8 cellular contexts compared by ENCODE assay signal in genomic region chr4:3372933-3373465, GRCh38.
DNase-seq lines count a peak whose midpoint lies in the region; ATAC-seq and TF ChIP-seq lines count a peak whose summit lies in the region.

No MANE protein-coding gene starts in this region.

- TF ChIP-seq CTCF in CD4-positive, alpha-beta T cell (IDR thresholded peaks at IDR 0.05) = no peak

- H3K9me3 Mint-ChIP-seq in CD4-positive, alpha-beta T cell = no peaks in the 10 kb centered on the region
- no peaks in the 10 kb centered on the region for H3K9me3 Mint-ChIP-seq in activated T-helper 17 cell treated with anti-CD3 and anti-CD28 coated beads, Interleukin-2, amount 50 U/mL, for 72 hours
- H3K9me3 Mint-ChIP-seq in memory B cell = no peaks in the 10 kb centered on the region

- peak overlapping the region; percentile 42 for H3K27ac Mint-ChIP-seq in CD4-positive, alpha-beta T cell
- no peak overlapping the region for H3K27ac Mint-ChIP-seq in activated T-helper 17 cell treated with anti-CD3 and anti-CD28 coated beads, Interleukin-2, amount 50 U/mL, for 72 hours
- peak overlapping the region; percentile 25 for H3K27ac Mint-ChIP-seq in memory B cell

- no peak overlapping the region for H3K27ac ChIP-seq in CD4-positive, alpha-beta T cell (ENCODE audit: low read depth, low read length)

- peaks cover 11% of the 10 kb centered on the region for H3K27me3 Mint-ChIP-seq in CD4-positive, alpha-beta T cell
- peaks cover 20% of the 10 kb centered on the region for H3K27me3 Mint-ChIP-seq in activated T-helper 17 cell treated with anti-CD3 and anti-CD28 coated beads, Interleukin-2, amount 50 U/mL, for 72 hours
- H3K27me3 Mint-ChIP-seq in memory B cell = peaks cover 4% of the 10 kb centered on the region

- H3K4me1 Mint-ChIP-seq in CD4-positive, alpha-beta T cell (ENCODE audit: low read depth) = peaks cover 60% of the 10 kb centered on the region
- H3K4me1 Mint-ChIP-seq in activated T-helper 17 cell treated with anti-CD3 and anti-CD28 coated beads, Interleukin-2, amount 50 U/mL, for 72 hours = peaks cover 20% of the 10 kb centered on the region
- H3K4me1 Mint-ChIP-seq in memory B cell = peaks cover 19% of the 10 kb centered on the region

- peaks cover 11% of the 10 kb centered on the region for H3K36me3 Mint-ChIP-seq in CD4-positive, alpha-beta T cell (ENCODE audit: low read depth)
- H3K36me3 Mint-ChIP-seq in activated T-helper 17 cell treated with anti-CD3 and anti-CD28 coated beads, Interleukin-2, amount 50 U/mL, for 72 hours (ENCODE audit: low read depth) = no peaks in the 10 kb centered on the region
- no peaks in the 10 kb centered on the region for H3K36me3 Mint-ChIP-seq in memory B cell

- H3K4me3 Mint-ChIP-seq in CD4-positive, alpha-beta T cell = peak overlapping the region; percentile 42
- peak overlapping the region; percentile 32 for H3K4me3 Mint-ChIP-seq in activated T-helper 17 cell treated with anti-CD3 and anti-CD28 coated beads, Interleukin-2, amount 50 U/mL, for 72 hours
- peak overlapping the region; percentile 69 for H3K4me3 Mint-ChIP-seq in memory B cell

- H3K9me3 ChIP-seq in CD4-positive, alpha-beta T cell (ENCODE audit: control insufficient read depth, low read length) = no peaks in the 10 kb centered on the region

- intact Hi-C loops in CD4-positive, alpha-beta T cell (cut with DNase I, micrococcal nuclease) = no loop called here

- DNase-seq in CD4-positive, alpha-beta T cell = no peak
- DNase-seq in memory B cell (ENCODE audit: low spot score in 2 of 2) (peak; percentile 56 to 75), NCI-H1105 (lab: John Stamatoyannopoulos, UW) (no peak)

- CTCF ChIA-PET in CD4-positive, alpha-beta T cell (lab: Charles Lee) = no interaction called here

- POLR2A ChIA-PET in CD4-positive, alpha-beta T cell (lab: Charles Lee) = no interaction called here

- ATAC-seq in CD4-positive, alpha-beta T cell (ENCODE audit: poor library complexity) = peak; percentile 33
- ATAC-seq in HG03025 (IDR thresholded peaks at IDR 0.05; ENCODE audit: low FRiP score, unreplicated experiment) = peak; percentile 45
- ATAC-seq in activated T-helper 17 cell treated with anti-CD3 and anti-CD28 coated beads, Interleukin-2, amount 50 U/mL, for 72 hours (replicated peaks) = peak; percentile 43
- peak; percentile 94 for ATAC-seq in memory B cell (ENCODE audit: low read depth)
- no peak for ATAC-seq in HG03520 (IDR thresholded peaks at IDR 0.05; ENCODE audit: unreplicated experiment)
- ATAC-seq in GM18498 (IDR thresholded peaks at IDR 0.05; ENCODE audit: unreplicated experiment) = no peak
- no peak for ATAC-seq in GM19467 (IDR thresholded peaks at IDR 0.05; ENCODE audit: unreplicated experiment)

- H3K27me3 ChIP-seq in CD4-positive, alpha-beta T cell (ENCODE audit: control insufficient read depth, insufficient read depth, low read length) = no peaks in the 10 kb centered on the region

Comparison
In these comparisons a context has a peak if more than half of its experiments do, and no peak if none do; other contexts are left out.
1. ATAC-seq: peak in CD4-positive, alpha-beta T cell (single experiment), HG03025 (single experiment), activated T-helper 17 cell treated with anti-CD3 and anti-CD28 coated beads, Interleukin-2, amount 50 U/mL, for 72 hours (single experiment) and memory B cell (single experiment); none in HG03520 (single experiment), GM18498 (single experiment) and GM19467 (single experiment).
2. DNase-seq: peak in memory B cell (2 of 2); none in CD4-positive, alpha-beta T cell (0 of 10) and NCI-H1105 (single experiment).
3. Peak in every context shown above with its lines, with median percentiles within 50 percentile points of each other: H3K4me3 Mint-ChIP-seq.